Comparison of ENCODE assay signal across 10 cellular contexts in the genomic region with DNA sequence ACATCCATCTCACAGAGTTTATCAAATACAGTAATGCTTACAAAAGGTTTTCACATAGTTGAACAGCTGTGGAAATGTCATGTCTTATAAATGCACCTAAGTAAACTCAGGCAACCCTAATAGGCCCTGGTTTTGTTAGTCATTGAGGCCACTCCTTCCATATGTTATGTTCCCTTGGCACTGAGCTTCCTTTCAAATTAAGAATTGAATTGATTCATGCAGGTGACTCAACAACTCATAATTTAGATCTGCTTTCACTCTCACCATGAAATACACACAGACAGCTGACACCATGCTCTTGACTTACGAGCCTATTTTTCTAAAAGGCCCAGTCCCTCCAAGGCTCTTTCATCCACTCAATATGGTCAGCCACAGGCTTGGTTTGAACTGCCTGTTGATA.
DNase-seq lines count a peak whose midpoint lies in the region; ATAC-seq and TF ChIP-seq lines count a peak whose summit lies in the region.
"Had no signal": no experiment of that assay in that cellular context is flagged by ENCODE, and none has a peak within 500 bp of the region (broad histone marks: within the 10 kb centered on the region; RNA-seq: fewer than 3 reads in every experiment).

No MANE protein-coding gene starts in this region.

- peak overlapping the region in 1 of 2 donors; percentile 43 for H3K9ac ChIP-seq in colonic mucosa (ENCODE audit: low read depth in 2 of 2, low read length in 2 of 2)

- H3K9me3 ChIP-seq in colonic mucosa, result no peaks in the 10 kb centered on the region

- H3K36me3 ChIP-seq in colonic mucosa, result no peaks in the 10 kb centered on the region

- peak overlapping the region; percentile 76 for H3K27ac ChIP-seq in colonic mucosa

- H3K4me1 ChIP-seq in colonic mucosa, result peaks cover 20% of the 10 kb centered on the region

- DNase-seq in H4 (ENCODE audit: low spot score), result peak; percentile 38
- peak; percentile 35 for DNase-seq in NCI-H2196 (lab: John Stamatoyannopoulos, UW; ENCODE audit: unreplicated experiment)
- peak; percentile 34 for DNase-seq in colonic mucosa
- DNase-seq in renal cortical epithelial cell (ENCODE audit: low read depth), result peak; percentile 95
- DNase-seq in OCI-M1 (lab: John Stamatoyannopoulos, UW), result no peak
- no peak for DNase-seq in hypothalamus (lab: John Stamatoyannopoulos, UW)
- no peak for DNase-seq in left cardiac atrium
- DNase-seq: occipital lobe had no signal

- ATAC-seq in GM18867 (IDR thresholded peaks at IDR 0.05; ENCODE audit: unreplicated experiment) (no peak), left cardiac atrium (no peak)
- ATAC-seq: stimulated activated memory B cell treated with anti-CD40 and anti-IgM and Interleukin-4, amounts not matched to agents 10 μg/mL and 1 μg/mL and 100 μg/mL, for 72 hours had no signal

- TF ChIP-seq CTCF in colonic mucosa (IDR thresholded peaks at IDR 0.05), result no peak

- H3K27me3 ChIP-seq in colonic mucosa, result no peaks in the 10 kb centered on the region

- no peak overlapping the region for H3K4me3 ChIP-seq in colonic mucosa

- intact Hi-C loops in colonic mucosa (cut with DNase I), result no loop called here
- intact Hi-C loops in left cardiac atrium (cut with DNase I), result loop anchor here (5.0 to 10.0 kb wide), 2 partner anchors 232 to 554 kb away; no protein-coding TSS in a partner anchor

Comparison
In these comparisons a context has a peak if more than half of its experiments do, and no peak if none do; other contexts are left out.
1. DNase-seq: peak in H4 (single experiment), NCI-H2196 (single experiment), colonic mucosa (single experiment) and renal cortical epithelial cell (single experiment); none in OCI-M1 (single experiment), hypothalamus (0 of 51) and left cardiac atrium (single experiment).